In the genomic region with DNA sequence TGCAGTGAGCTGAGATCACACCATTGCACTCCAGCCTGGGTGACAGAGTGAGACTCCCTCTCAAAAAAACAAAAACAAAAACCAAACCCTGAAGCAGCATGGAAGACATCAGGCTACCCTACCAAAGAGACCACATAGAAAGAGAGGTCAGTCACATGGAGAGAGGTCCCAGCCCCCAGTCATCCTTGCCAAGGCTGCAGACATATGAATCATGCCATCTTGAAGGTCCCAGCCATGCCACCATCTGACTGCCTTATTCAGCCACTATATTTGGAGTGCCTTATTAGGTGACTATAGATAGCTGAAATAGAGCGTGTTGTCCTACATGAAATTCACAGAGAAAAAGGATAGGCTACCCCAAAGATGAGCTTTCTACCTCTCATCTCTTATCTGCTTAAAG, we compare ENCODE assay signal across 35 cellular contexts. TPM values are rescaled to one million over a fixed set of nuclear protein-coding genes. Genes with fewer than 3 reads are reported as not detected.
"Had no signal": no experiment of that assay in that cellular context is flagged by ENCODE, and none has a peak within 500 bp of the region (broad histone marks: within the 10 kb centered on the region; RNA-seq: fewer than 3 reads in every experiment).

No MANE protein-coding gene starts in this region.

- ATAC-seq: naive thymus-derived CD8-positive, alpha-beta T cell; natural killer cell treated with Interleukin-12 subunit alpha and Interleukin-12 subunit beta and Interleukin-15 and Interleukin-18, amount 100 ng/mL, for 72 hours; right lobe of liver; stimulated activated memory B cell treated with anti-CD40 and anti-IgM and Interleukin-4, amounts not matched to agents 10 μg/mL and 1 μg/mL and 100 μg/mL, for 72 hours; stimulated activated naive CD8-positive, alpha-beta T cell treated with anti-CD3 and anti-CD28 coated beads, Interleukin-15, amount 100 ng/mL, for 72 hours; stimulated activated naive CD8-positive, alpha-beta T cell treated with anti-CD3 and anti-CD28 coated beads, Interleukin-15, Interleukin-2, amounts not matched to agents 100 U/mL and 50 U/mL, for 24 hours; upper lobe of right lung had no signal

- H3K4me2 ChIP-seq: smooth muscle cell had no signal

- H3K9me3 ChIP-seq: neutrophil, ovary, prostate gland, right atrium auricular region, right lobe of liver, sigmoid colon, suprapubic skin, testis, tibial artery, transverse colon, upper lobe of right lung, uterus had no signal

- H3K27me3 ChIP-seq: neutrophil, ovary, right atrium auricular region, right lobe of liver, sigmoid colon, suprapubic skin, testis, tibial artery, transverse colon, upper lobe of right lung, uterus had no signal

- H3K27ac ChIP-seq: neutrophil, ovary, parathyroid adenoma, prostate gland, right atrium auricular region, right lobe of liver, sigmoid colon, skin epidermis, suprapubic skin, testis, tibial artery, transverse colon, upper lobe of right lung, uterus had no signal

- H3K4me3 ChIP-seq: ovary, prostate gland, right atrium auricular region, right lobe of liver, sigmoid colon, skin epidermis, smooth muscle cell, suprapubic skin, testis, tibial artery, transverse colon, upper lobe of right lung, uterus had no signal

- DNase-seq: naive B cell; naive thymus-derived CD8-positive, alpha-beta T cell; nephron progenitor cell; nucleus accumbens; ovary; retina; right lobe of liver; sigmoid colon; stimulated activated CD4-positive, alpha-beta T cell treated with anti-CD3 and anti-CD28 coated beads, Interleukin-15, amount 100 ng/mL, for 24 hours; stimulated activated CD4-positive, alpha-beta T cell treated with anti-CD3 and anti-CD28 coated beads, Interleukin-2, amount 100 ng/mL, for 24 hours; stimulated activated CD4-positive, alpha-beta T cell treated with anti-CD3 and anti-CD28 coated beads, Interleukin-2, amount 100 ng/mL, for 48 hours; stimulated activated CD4-positive, alpha-beta T cell treated with anti-CD3 and anti-CD28 coated beads, Interleukin-4, amount 100 ng/mL, for 24 hours; stimulated activated naive CD4-positive, alpha-beta T cell; stimulated activated naive CD8-positive, alpha-beta T cell treated with anti-CD3 and anti-CD28 coated beads, Interleukin-15, amount 100 ng/mL, for 72 hours; stimulated activated naive CD8-positive, alpha-beta T cell treated with anti-CD3 and anti-CD28 coated beads, Interleukin-15, Interleukin-2, amounts not matched to agents 100 U/mL and 50 U/mL, for 24 hours; substantia nigra; testis; tibial artery; transverse colon; upper lobe of right lung; uterus had no signal

- H3K27ac Mint-ChIP-seq: naive B cell; natural killer cell treated with Interleukin-12 subunit alpha and Interleukin-12 subunit beta and Interleukin-15 and Interleukin-18, amount 100 ng/mL, for 72 hours; nephron progenitor cell; stimulated activated memory B cell treated with anti-CD40 and anti-IgM and Interleukin-4, amounts not matched to agents 10 μg/mL and 1 μg/mL and 100 μg/mL, for 72 hours; type B pancreatic cell had no signal

- H3K4me1 ChIP-seq: parathyroid adenoma, prostate gland, right atrium auricular region, right lobe of liver, sigmoid colon, suprapubic skin, tibial artery, upper lobe of right lung, uterus had no signal

- H3K79me2 ChIP-seq: parathyroid adenoma had no signal

- H3K4me1 Mint-ChIP-seq: stimulated activated naive CD8-positive, alpha-beta T cell treated with anti-CD3 and anti-CD28 coated beads, Interleukin-15, amount 100 ng/mL, for 72 hours had no signal

- H3K36me3 ChIP-seq: neutrophil, ovary, prostate gland, right atrium auricular region, right lobe of liver, sigmoid colon, suprapubic skin, tibial artery, transverse colon, upper lobe of right lung, uterus had no signal

- H3K36me3 Mint-ChIP-seq: naive B cell; naive thymus-derived CD8-positive, alpha-beta T cell; natural killer cell treated with Interleukin-12 subunit alpha and Interleukin-12 subunit beta and Interleukin-15 and Interleukin-18, amount 100 ng/mL, for 72 hours; stimulated activated memory B cell treated with anti-CD40 and anti-IgM and Interleukin-4, amounts not matched to agents 10 μg/mL and 1 μg/mL and 100 μg/mL, for 72 hours; type B pancreatic cell had no signal

- H3K9ac ChIP-seq: parathyroid adenoma had no signal

- H3K4me3 Mint-ChIP-seq: naive B cell; naive thymus-derived CD8-positive, alpha-beta T cell; natural killer cell treated with Interleukin-12 subunit alpha and Interleukin-12 subunit beta and Interleukin-15 and Interleukin-18, amount 100 ng/mL, for 72 hours; nephron progenitor cell; neural crest cell; stimulated activated memory B cell treated with anti-CD40 and anti-IgM and Interleukin-4, amounts not matched to agents 10 μg/mL and 1 μg/mL and 100 μg/mL, for 72 hours; stimulated activated naive CD8-positive, alpha-beta T cell treated with anti-CD3 and anti-CD28 coated beads, Interleukin-15, amount 100 ng/mL, for 72 hours; type B pancreatic cell had no signal

- H2AFZ ChIP-seq: parathyroid adenoma had no signal

- H3K9me3 Mint-ChIP-seq: naive B cell; naive thymus-derived CD8-positive, alpha-beta T cell; natural killer cell treated with Interleukin-12 subunit alpha and Interleukin-12 subunit beta and Interleukin-15 and Interleukin-18, amount 100 ng/mL, for 72 hours; nephron progenitor cell; stimulated activated memory B cell treated with anti-CD40 and anti-IgM and Interleukin-4, amounts not matched to agents 10 μg/mL and 1 μg/mL and 100 μg/mL, for 72 hours; stimulated activated naive CD8-positive, alpha-beta T cell treated with anti-CD3 and anti-CD28 coated beads, Interleukin-15, amount 100 ng/mL, for 72 hours had no signal

RNA-seq across cellular contexts. Expression of gene SPINK2, which starts 48.2 kb away (rescaled TPM):
- total RNA-seq: natural killer cell treated with Interleukin-12 subunit alpha and Interleukin-12 subunit beta and Interleukin-15 and Interleukin-18, amount 100 ng/mL, for 72 hours; neural crest cell; posterior vena cava; pulmonary artery endothelial cell; right lobe of liver; smooth muscle cell; suprapubic skin; upper lobe of right lung; urinary bladder; uterus had no signal
- polyA plus RNA-seq: smooth muscle cell had no signal
